15 cellular contexts compared by ENCODE assay signal in the genomic region with DNA sequence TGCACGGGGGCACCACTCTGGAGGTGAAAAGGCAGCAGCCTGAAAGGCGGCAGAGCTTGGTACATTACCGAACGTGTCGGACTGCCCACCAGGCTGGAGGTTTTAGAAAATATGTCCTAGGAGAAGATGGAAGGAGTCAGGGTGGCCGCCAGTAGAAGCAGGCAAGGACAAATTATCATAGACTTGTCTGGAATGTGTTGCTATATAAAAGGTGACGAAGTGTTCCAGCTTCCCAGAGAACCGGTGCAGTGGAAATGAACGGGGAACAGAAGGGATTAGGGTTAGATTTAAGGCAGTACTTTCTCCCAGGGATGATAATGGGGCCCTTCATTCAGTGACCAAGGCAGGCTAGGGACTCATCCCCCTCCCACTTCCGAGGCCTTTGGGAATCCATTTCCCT. TPM values are rescaled to one million over a fixed set of nuclear protein-coding genes. Genes with fewer than 3 reads are reported as not detected.
"Had no signal": no experiment of that assay in that cellular context is flagged by ENCODE, and none has a peak within 500 bp of the region (broad histone marks: within the 10 kb centered on the region; RNA-seq: fewer than 3 reads in every experiment).

No MANE protein-coding gene starts in this region.

- H3K4me1 ChIP-seq: right lobe of liver had no signal

- H3K36me3 ChIP-seq: ascending aorta, ovary, right lobe of liver had no signal

- H3K9me3 ChIP-seq: ascending aorta, ovary, right lobe of liver, testis, upper lobe of left lung had no signal

- FAIRE-seq: bronchial epithelial cell, small intestine had no signal

- DNase-seq: activated CD4-positive, alpha-beta T cell treated with anti-CD3 and anti-CD28 coated beads, Interleukin-2, amount 50 U/mL, for 4 hours; activated gamma-delta T cell; hippocampal formation; islet precursor cell; ovary; right lobe of liver; stimulated activated CD4-positive, alpha-beta T cell treated with anti-CD3 and anti-CD28 coated beads, Interleukin-15, amount 100 ng/mL, for 24 hours; stimulated activated CD4-positive, alpha-beta T cell treated with anti-CD3 and anti-CD28 coated beads, Interleukin-2, amount 100 ng/mL, for 48 hours; T-helper 2 cell had no signal

- H3K27me3 ChIP-seq: ascending aorta, ovary, right lobe of liver, testis, upper lobe of left lung had no signal

- H3K27ac ChIP-seq: ascending aorta, ovary, right lobe of liver, testis, upper lobe of left lung, VCaP had no signal

- H3K4me3 ChIP-seq: ascending aorta, ovary, right lobe of liver, testis, upper lobe of left lung had no signal

RNA-seq across cellular contexts. Expression of a gene that starts 27.4 kb away (rescaled TPM):
- total RNA-seq: ascending aorta had no signal
